ENCODE assay signal across 10 cellular contexts in the genomic region with DNA sequence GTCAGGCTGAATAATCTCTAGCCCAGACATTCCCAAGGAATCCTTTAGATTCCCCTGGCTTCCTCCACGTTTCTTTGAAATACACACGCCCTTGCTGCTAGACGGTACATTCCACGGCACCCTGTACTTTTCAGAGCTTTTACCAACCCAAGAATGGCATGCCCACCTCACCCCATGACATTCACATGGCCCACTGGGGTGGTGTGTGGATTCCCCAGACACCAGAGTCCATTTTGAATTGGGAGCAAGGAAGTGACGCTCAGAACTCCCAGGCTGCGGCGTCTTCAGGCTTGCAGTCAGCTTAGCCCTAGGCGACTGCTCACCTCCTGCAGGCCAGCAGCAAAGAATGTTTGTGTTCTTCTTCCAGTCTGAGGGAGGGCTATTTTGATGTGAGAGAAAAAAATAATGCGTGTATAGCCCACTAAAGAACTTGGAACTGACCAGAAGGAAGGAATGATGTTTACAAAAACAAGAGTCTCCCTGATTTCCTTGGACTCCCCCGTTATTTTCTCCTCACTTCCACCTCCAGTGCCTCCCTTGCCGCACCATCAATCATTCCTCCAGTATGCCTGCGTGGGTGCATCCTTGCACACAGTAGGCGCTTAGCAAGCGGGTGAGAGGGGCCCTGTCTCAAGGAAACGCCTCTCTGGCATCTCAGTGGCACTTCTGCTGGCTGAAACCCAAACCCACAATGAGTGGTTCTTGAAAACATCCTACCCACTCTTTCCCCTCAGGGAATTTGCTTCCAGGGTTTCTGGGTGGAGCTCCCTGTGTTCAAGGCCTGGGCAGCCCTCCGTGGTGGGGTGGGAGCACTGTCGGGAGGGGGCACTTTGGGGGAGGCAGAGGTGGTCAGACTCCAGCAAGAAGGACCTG.
A peak's percentile ranks its signal among the peaks of the same experiment; 100 is the strongest.
DNase-seq lines count a peak whose midpoint lies in the region; TF ChIP-seq lines count a peak whose summit lies in the region.
"Had no signal": no experiment of that assay in that cellular context is flagged by ENCODE, and none has a peak within 500 bp of the region (broad histone marks: within the 10 kb centered on the region; RNA-seq: fewer than 3 reads in every experiment).

No MANE protein-coding gene starts in this region.

- H3K36me3 ChIP-seq in ACC112 (ENCODE audit: insufficient read depth, low read length), result no peaks in the 10 kb centered on the region

- TF ChIP-seq CTCF in coronary artery (IDR thresholded peaks at IDR 0.05) (no peak), nephron (IDR thresholded peaks at IDR 0.05; ENCODE audit: unreplicated experiment in 3 of 3) (no peak)

- H3K27me3 ChIP-seq in ACC112 (ENCODE audit: insufficient read depth, low read length), result no peaks in the 10 kb centered on the region

- H3K4me3 ChIP-seq in ACC112 (ENCODE audit: low read depth, low read length), result no peak overlapping the region
- H3K4me3 ChIP-seq in coronary artery, result peak overlapping the region; percentile 29

- H3K79me2 ChIP-seq in ACC112 (ENCODE audit: control insufficient read depth, insufficient read depth, low read length, unreplicated experiment), result peaks cover 10% of the 10 kb centered on the region

- H3K36me3 Mint-ChIP-seq in nephron (ENCODE audit: low read depth), result peaks cover 3% of the 10 kb centered on the region

- peaks cover 53% of the 10 kb centered on the region for H3K4me1 ChIP-seq in ACC112 (ENCODE audit: control insufficient read depth, insufficient read depth, low read length, unreplicated experiment)

- no peak overlapping the region for H3K4me3 Mint-ChIP-seq in nephron

- H3K4me1 Mint-ChIP-seq in nephron, result peaks cover 81% of the 10 kb centered on the region

- no peak for TF ChIP-seq RAD21 in Ishikawa (IDR thresholded peaks at IDR 0.05; ENCODE audit: low read depth)

- no peaks in the 10 kb centered on the region for H3K9me3 Mint-ChIP-seq in nephron

- no peaks in the 10 kb centered on the region for H3K27me3 Mint-ChIP-seq in nephron (ENCODE audit: low read depth)

- H3K27ac ChIP-seq in ACC112 (ENCODE audit: low read depth, low read length) (peak overlapping the region; percentile 52), coronary artery (peak overlapping the region; percentile 86 to 95)

- H2AFZ ChIP-seq in ACC112 (ENCODE audit: low read length, unreplicated experiment), result no peak overlapping the region

- peak overlapping the region; percentile 85 to 94 (median 92) for H3K27ac Mint-ChIP-seq in nephron

- TF ChIP-seq EP300 in Ishikawa (IDR thresholded peaks at IDR 0.05; ENCODE audit: borderline replicate concordance), result 0 out of 2 replicates have a peak, but pooled peaks have one; percentile 27

- DNase-seq in coronary artery (ENCODE audit: low spot score) (no peak), NK-92 (lab: John Stamatoyannopoulos, UW; ENCODE audit: unreplicated experiment) (no peak), cerebellar nuclear complex (lab: John Stamatoyannopoulos, UW) (no peak), iPS-NIHi7 (ENCODE audit: extremely low spot score) (no peak)
- no peak for DNase-seq in stimulated activated CD4-positive, alpha-beta T cell treated with anti-CD3 and anti-CD28 coated beads, Interleukin-12 subunit alpha, Interleukin-12 subunit beta, amount 100 ng/mL, for 4 hours
- DNase-seq: activated effector memory CD4-positive, alpha-beta T cell treated with anti-CD3 and anti-CD28 coated beads, Interleukin-2, amount 50 U/mL, for 16 hours; NCI-H510A treated with DMSO at 0.1 percent for 48 hours had no signal

TF ChIP-seq in Ishikawa, 13 proteins besides CTCF, POLR2A, EP300 and RAD21:
- no peak for TF ChIP-seq TAF1 (IDR thresholded peaks at IDR 0.05; ENCODE audit: low read depth)
- TF ChIP-seq TEAD4 (IDR thresholded peaks at IDR 0.05), result peak; percentile 26; the same call in 1 of the 2 replicates
